In the genomic region with DNA sequence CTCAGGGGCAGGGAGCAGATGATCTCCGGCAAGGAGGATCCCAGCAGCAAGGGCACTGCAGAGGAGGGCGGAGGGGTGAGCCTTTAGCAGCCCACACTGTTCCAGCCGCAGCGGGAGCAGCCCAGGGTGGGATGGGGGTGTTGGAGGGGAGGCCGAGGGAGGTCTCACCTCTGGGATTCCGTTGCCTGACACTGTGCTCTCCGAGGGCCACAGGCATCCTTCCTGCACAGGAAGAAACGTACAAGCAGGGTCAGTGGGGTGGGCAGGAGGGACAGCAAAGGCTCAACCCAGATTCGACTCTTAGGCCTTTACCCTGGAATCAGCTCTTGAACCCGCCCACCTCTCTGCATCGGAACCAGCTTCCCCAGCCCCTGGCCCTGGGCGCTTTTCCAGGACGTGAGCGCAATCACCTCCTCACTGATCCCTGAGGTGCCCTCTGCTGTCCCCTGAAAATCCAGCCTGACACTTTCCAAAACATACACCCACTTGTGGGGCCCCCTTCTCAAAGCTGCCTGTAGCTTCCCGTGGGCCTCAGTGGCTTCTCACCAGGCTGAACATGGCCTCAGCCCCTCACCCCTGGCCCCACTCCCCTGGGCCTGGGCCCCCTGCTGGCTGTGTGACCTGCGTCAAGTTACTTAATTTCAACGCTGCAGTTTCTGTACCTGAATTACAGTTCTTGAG, we compare ENCODE assay signal across 16 cellular contexts. TPM values are rescaled to one million over a fixed set of nuclear protein-coding genes. Genes with fewer than 3 reads are reported as not detected.
DNase-seq lines count a peak whose midpoint lies in the region; ATAC-seq and TF ChIP-seq lines count a peak whose summit lies in the region.
"Had no signal": no experiment of that assay in that cellular context is flagged by ENCODE, and none has a peak within 500 bp of the region (broad histone marks: within the 10 kb centered on the region; RNA-seq: fewer than 3 reads in every experiment).

No MANE protein-coding gene starts in this region.

- H3K27me3 ChIP-seq in upper lobe of right lung: no peaks in the 10 kb centered on the region

- no peaks in the 10 kb centered on the region for H3K36me3 Mint-ChIP-seq in activated naive CD8-positive, alpha-beta T cell treated with anti-CD3 and anti-CD28 coated beads, Interleukin-2, amount 10 ng/mL, durations not matched to agents 7 days and 5 days
- peaks cover 2% of the 10 kb centered on the region for H3K36me3 Mint-ChIP-seq in activated naive CD8-positive, alpha-beta T cell treated with anti-CD3 and anti-CD28 coated beads, Interleukin-2, amount 50 U/mL, for 24 hours (ENCODE audit: low read depth)

- H3K27ac ChIP-seq in VCaP: peak overlapping the region; percentile 99; the same call in 1 of the 2 replicates
- no peak overlapping the region for H3K27ac ChIP-seq in upper lobe of right lung
- H3K27ac ChIP-seq: neutrophil had no signal

- H3K27me3 Mint-ChIP-seq in activated naive CD8-positive, alpha-beta T cell treated with anti-CD3 and anti-CD28 coated beads, Interleukin-2, amount 10 ng/mL, durations not matched to agents 7 days and 5 days: peaks cover 14% of the 10 kb centered on the region
- no peaks in the 10 kb centered on the region for H3K27me3 Mint-ChIP-seq in activated naive CD8-positive, alpha-beta T cell treated with anti-CD3 and anti-CD28 coated beads, Interleukin-2, amount 50 U/mL, for 24 hours

- no peak overlapping the region for H3K4me3 ChIP-seq in upper lobe of right lung

- H3K4me3 Mint-ChIP-seq in activated naive CD8-positive, alpha-beta T cell treated with anti-CD3 and anti-CD28 coated beads, Interleukin-2, amount 10 ng/mL, durations not matched to agents 7 days and 5 days: no peak overlapping the region
- H3K4me3 Mint-ChIP-seq in activated naive CD8-positive, alpha-beta T cell treated with anti-CD3 and anti-CD28 coated beads, Interleukin-2, amount 50 U/mL, for 24 hours: no peak overlapping the region
- H3K4me3 Mint-ChIP-seq: activated naive CD4-positive, alpha-beta T cell treated with anti-CD3 and anti-CD28 coated beads for 36 hours had no signal

- H3K36me3 ChIP-seq in upper lobe of right lung: peaks cover 19% of the 10 kb centered on the region
- H3K36me3 ChIP-seq: neutrophil had no signal

- peak; percentile 32 for DNase-seq in activated naive CD8-positive, alpha-beta T cell treated with anti-CD3 and anti-CD28 coated beads, Interleukin-2, amount 10 ng/mL, durations not matched to agents 7 days and 5 days
- DNase-seq in activated naive CD8-positive, alpha-beta T cell treated with anti-CD3 and anti-CD28 coated beads, Interleukin-2, amount 50 U/mL, for 24 hours: no peak
- DNase-seq in left ventricle myocardium superior (peak; percentile 18), upper lobe of right lung (peak; percentile 58), GM19240 (ENCODE audit: insufficient read length, low spot score) (no peak)
- DNase-seq: activated CD4-positive, alpha-beta T cell treated with anti-CD3 and anti-CD28 coated beads for 48 hours; activated naive CD4-positive, alpha-beta T cell treated with anti-CD3 and anti-CD28 coated beads for 36 hours; DMS79 treated with DMSO at 0.1 percent for 48 hours; foreskin fibroblast; NCI-H510A treated with DMSO at 0.1 percent for 48 hours; stimulated activated CD4-positive, alpha-beta T cell treated with anti-CD3 and anti-CD28 coated beads, Interleukin-12 subunit alpha, Interleukin-12 subunit beta, amount 100 ng/mL, for 4 hours had no signal

- ATAC-seq in activated naive CD8-positive, alpha-beta T cell treated with anti-CD3 and anti-CD28 coated beads, Interleukin-2, amount 10 ng/mL, durations not matched to agents 7 days and 5 days (ENCODE audit: low read depth): no peak
- ATAC-seq in activated naive CD8-positive, alpha-beta T cell treated with anti-CD3 and anti-CD28 coated beads, Interleukin-2, amount 50 U/mL, for 24 hours: no peak
- ATAC-seq in left ventricle myocardium superior (no peak), upper lobe of right lung (no peak), HG02571 (IDR thresholded peaks at IDR 0.05; ENCODE audit: unreplicated experiment) (no peak), GM18909 (IDR thresholded peaks at IDR 0.05; ENCODE audit: poor library complexity, unreplicated experiment) (no peak)
- ATAC-seq: left colon had no signal

- H3K27ac Mint-ChIP-seq in activated naive CD8-positive, alpha-beta T cell treated with anti-CD3 and anti-CD28 coated beads, Interleukin-2, amount 10 ng/mL, durations not matched to agents 7 days and 5 days: no peak overlapping the region
- H3K27ac Mint-ChIP-seq in activated naive CD8-positive, alpha-beta T cell treated with anti-CD3 and anti-CD28 coated beads, Interleukin-2, amount 50 U/mL, for 24 hours: no peak overlapping the region
- H3K27ac Mint-ChIP-seq: activated naive CD4-positive, alpha-beta T cell treated with anti-CD3 and anti-CD28 coated beads for 36 hours had no signal

- H3K9me3 Mint-ChIP-seq in activated naive CD8-positive, alpha-beta T cell treated with anti-CD3 and anti-CD28 coated beads, Interleukin-2, amount 10 ng/mL, durations not matched to agents 7 days and 5 days: no peaks in the 10 kb centered on the region
- no peaks in the 10 kb centered on the region for H3K9me3 Mint-ChIP-seq in activated naive CD8-positive, alpha-beta T cell treated with anti-CD3 and anti-CD28 coated beads, Interleukin-2, amount 50 U/mL, for 24 hours
- H3K9me3 Mint-ChIP-seq: activated naive CD4-positive, alpha-beta T cell treated with anti-CD3 and anti-CD28 coated beads for 36 hours had no signal

- peaks cover 12% of the 10 kb centered on the region for H3K4me1 Mint-ChIP-seq in activated naive CD8-positive, alpha-beta T cell treated with anti-CD3 and anti-CD28 coated beads, Interleukin-2, amount 10 ng/mL, durations not matched to agents 7 days and 5 days
- peaks cover 14% of the 10 kb centered on the region for H3K4me1 Mint-ChIP-seq in activated naive CD8-positive, alpha-beta T cell treated with anti-CD3 and anti-CD28 coated beads, Interleukin-2, amount 50 U/mL, for 24 hours

- intact Hi-C loops in left ventricle myocardium superior (cut with micrococcal nuclease) (loop anchor here (10.0 kb wide), 1 partner anchor 432 kb away; no protein-coding TSS in a partner anchor), upper lobe of right lung (cut with DNase I) (loop anchor here (10.0 kb wide), 2 partner anchors 432 to 532 kb away; no protein-coding TSS in a partner anchor)

- POLR2A ChIA-PET in activated naive CD8-positive, alpha-beta T cell treated with anti-CD3 and anti-CD28 coated beads, Interleukin-2, amount 10 ng/mL, durations not matched to agents 7 days and 5 days (lab: Charles Lee): interaction anchor here (0.7 kb wide), 1 partner anchor 25 kb away, joined by 5 read pairs; no protein-coding TSS in a partner anchor

- no peaks in the 10 kb centered on the region for H3K4me1 ChIP-seq in upper lobe of right lung

- no peak for TF ChIP-seq CTCF in VCaP (conservative IDR thresholded peaks at IDR 0.05)
- no peak for TF ChIP-seq CTCF in upper lobe of right lung (IDR thresholded peaks at IDR 0.05)

- no peaks in the 10 kb centered on the region for H3K9me3 ChIP-seq in upper lobe of right lung
- H3K9me3 ChIP-seq: neutrophil had no signal

RNA-seq across cellular contexts. Expression of a gene that starts 32.8 kb away (rescaled TPM):
- 10 to 100 TPM; 27.5 to 28.5 TPM for total RNA-seq in activated naive CD8-positive, alpha-beta T cell treated with anti-CD3 and anti-CD28 coated beads, Interleukin-2, amount 10 ng/mL, durations not matched to agents 7 days and 5 days
- total RNA-seq in left ventricle myocardium superior (0.15 TPM), upper lobe of right lung (2.7 TPM)

RNA-seq across cellular contexts. Expression of a gene that starts 56.8 kb away (rescaled TPM):
- 1 to 10 TPM; 4.9 to 5.0 TPM for total RNA-seq in activated naive CD8-positive, alpha-beta T cell treated with anti-CD3 and anti-CD28 coated beads, Interleukin-2, amount 10 ng/mL, durations not matched to agents 7 days and 5 days
- total RNA-seq in left ventricle myocardium superior: 24.7 TPM
- total RNA-seq in upper lobe of right lung: 49.1 TPM

Comparison
In these comparisons a context has a peak if more than half of its experiments do, and no peak if none do; other contexts are left out.
1. DNase-seq: peak in activated naive CD8-positive, alpha-beta T cell treated with anti-CD3 and anti-CD28 coated beads, Interleukin-2, amount 10 ng/mL, durations not matched to agents 7 days and 5 days (single experiment), left ventricle myocardium superior (single experiment) and upper lobe of right lung (single experiment); none in activated naive CD8-positive, alpha-beta T cell treated with anti-CD3 and anti-CD28 coated beads, Interleukin-2, amount 50 U/mL, for 24 hours (single experiment) and GM19240 (single experiment).